ENCODE assay signal across 16 cellular contexts in genomic region chr5:34866989-34867471, GRCh38. TPM values are rescaled to one million over a fixed set of nuclear protein-coding genes. Genes with fewer than 3 reads are reported as not detected.
DNase-seq lines count a peak whose midpoint lies in the region; ATAC-seq lines count a peak whose summit lies in the region.
"Had no signal": no experiment of that assay in that cellular context is flagged by ENCODE, and none has a peak within 500 bp of the region (broad histone marks: within the 10 kb centered on the region; RNA-seq: fewer than 3 reads in every experiment).

No MANE protein-coding gene starts in this region.

- peak; percentile 19 for DNase-seq in UCSD-AML1 (lab: John Stamatoyannopoulos, UW; ENCODE audit: unreplicated experiment)
- peak; percentile 31 for DNase-seq in iPS-NIHi7 (ENCODE audit: extremely low spot score)
- no peak for DNase-seq in sciatic nerve (ENCODE audit: low spot score)
- no peak for DNase-seq in NCI-H510A (lab: John Stamatoyannopoulos, UW)
- DNase-seq in RPMI8226 = no peak
- no peak for DNase-seq in activated naive CD4-positive, alpha-beta T cell treated with anti-CD3 and anti-CD28 coated beads, Interleukin-2, amount 50 U/mL, for 16 hours
- DNase-seq: KG1; NCI-H1048; NCI-H82; occipital lobe; stimulated activated CD4-positive, alpha-beta T cell treated with anti-CD3 and anti-CD28 coated beads, Interleukin-2, amount 100 ng/mL, for 48 hours had no signal

- no peaks in the 10 kb centered on the region for H3K9me3 ChIP-seq in HUES6 (ENCODE audit: control insufficient read depth, insufficient read depth, low read depth, low read length)

- ATAC-seq in sciatic nerve (peak; percentile 75), GM19023 (IDR thresholded peaks at IDR 0.05; ENCODE audit: unreplicated experiment) (no peak)

- no peak overlapping the region for H3K4me3 ChIP-seq in HUES6 (ENCODE audit: low read depth, low read length)
- H3K4me3 ChIP-seq: cardiac muscle cell had no signal

- H3K9ac ChIP-seq in HUES6 (ENCODE audit: low read length) = no peak overlapping the region

- peak overlapping the region; percentile 35; the same call in 1 of the 2 replicates for H3K27ac ChIP-seq in HUES6 (ENCODE audit: low read depth, low read length)
- H3K27ac ChIP-seq: cardiac muscle cell, VCaP had no signal

- peaks cover 37% of the 10 kb centered on the region for H3K4me1 ChIP-seq in HUES6 (ENCODE audit: control insufficient read depth, insufficient read depth, low read length)

- no peaks in the 10 kb centered on the region for H3K36me3 ChIP-seq in HUES6 (ENCODE audit: control insufficient read depth, insufficient read depth, low read length)
- H3K36me3 ChIP-seq: cardiac muscle cell had no signal

- intact Hi-C loops in sciatic nerve (cut with DNase I) = no loop called here

- no peaks in the 10 kb centered on the region for H3K27me3 ChIP-seq in HUES6 (ENCODE audit: control insufficient read depth, insufficient read depth, low read length)
- H3K27me3 ChIP-seq: cardiac muscle cell had no signal

RNA-seq across cellular contexts. Expression of gene TTC23L, which starts 28.1 kb away (rescaled TPM):
- total RNA-seq in sciatic nerve = 5.9 TPM
- total RNA-seq: subcutaneous adipose tissue had no signal

RNA-seq across cellular contexts. Expression of gene RAD1, which starts 48.3 kb away (rescaled TPM):
- 16.3 TPM for total RNA-seq in sciatic nerve

RNA-seq across cellular contexts. Expression of gene BRIX1, which starts 48.5 kb away (rescaled TPM):
- total RNA-seq in sciatic nerve = 20.3 TPM

Comparison
In these comparisons a context has a peak if more than half of its experiments do, and no peak if none do; other contexts are left out.
1. DNase-seq: peak in UCSD-AML1 (single experiment) and iPS-NIHi7 (single experiment); none in sciatic nerve (single experiment), NCI-H510A (single experiment), RPMI8226 (single experiment) and activated naive CD4-positive, alpha-beta T cell treated with anti-CD3 and anti-CD28 coated beads, Interleukin-2, amount 50 U/mL, for 16 hours (single experiment).